Comparison of ENCODE assay signal across 8 cellular contexts in the genomic region with DNA sequence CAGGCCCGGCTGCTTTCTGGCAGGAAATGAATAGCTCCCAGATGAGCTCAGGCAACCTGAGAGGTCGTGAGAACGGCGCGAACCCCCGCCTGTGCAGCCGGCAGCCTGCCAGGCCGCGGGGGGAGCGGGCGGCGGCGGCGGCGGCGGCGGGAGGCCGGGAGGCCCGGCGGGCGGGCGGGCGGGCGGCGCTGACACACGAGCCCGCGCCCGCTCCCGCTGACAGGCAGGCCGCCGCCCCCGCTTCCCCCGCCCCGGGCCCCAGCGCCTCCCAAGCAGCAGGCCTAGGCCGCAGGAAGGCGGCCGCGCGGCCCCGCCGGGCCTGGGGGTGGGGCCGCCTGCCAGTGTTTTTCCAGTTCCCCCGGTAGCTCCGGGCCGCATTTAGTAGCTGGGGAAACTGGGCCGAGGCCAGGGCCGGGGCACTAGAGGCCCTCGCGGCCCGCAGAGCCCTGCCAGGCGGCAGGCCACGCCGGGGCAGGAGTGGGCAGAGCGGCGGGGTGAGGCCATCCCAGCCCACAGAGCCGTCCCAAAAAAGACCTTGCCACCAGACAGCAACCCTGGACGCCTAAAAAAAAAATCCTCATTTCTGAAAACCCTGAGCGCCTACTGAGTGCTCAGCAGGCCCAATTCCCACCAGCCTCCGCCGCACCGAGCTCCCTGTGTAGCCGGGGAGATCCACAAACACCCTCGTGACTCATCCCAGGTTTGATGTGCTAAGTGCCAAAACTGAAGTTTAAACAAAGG. TPM values are rescaled to one million over a fixed set of nuclear protein-coding genes. Genes with fewer than 3 reads are reported as not detected.
DNase-seq lines count a peak whose midpoint lies in the region; ATAC-seq, FAIRE-seq and TF ChIP-seq lines count a peak whose summit lies in the region.

No MANE protein-coding gene starts in this region.

- intact Hi-C loops in testis (cut with DNase I; ENCODE audit: low total_unique reads) = loop anchor here (5.0 kb wide), 2 partner anchors 166 to 359 kb away; no protein-coding TSS in a partner anchor

- TF ChIP-seq CTCF in testis (IDR thresholded peaks at IDR 0.05) = no peak

- no peaks in the 10 kb centered on the region for H3K36me3 Mint-ChIP-seq in CD4-positive, CD25-positive, alpha-beta regulatory T cell
- H3K36me3 Mint-ChIP-seq in activated naive CD4-positive, alpha-beta T cell treated with anti-CD3 and anti-CD28 coated beads, Interleukin-2, amount 10 ng/mL, durations not matched to agents 7 days and 5 days = peaks cover 6% of the 10 kb centered on the region

- 2% methylated on average over 64 of the region's 65 CpGs for WGBS in HUES64
- WGBS in testis, 2 donors = 2 to 11% methylated on average over 11 to 32 of the region's 65 CpGs

- no peaks in the 10 kb centered on the region for H3K9me3 ChIP-seq in CD4-positive, CD25-positive, alpha-beta regulatory T cell (ENCODE audit: control insufficient read depth in 2 of 2, low read length in 2 of 2)
- H3K9me3 ChIP-seq in HUES64 (ENCODE audit: insufficient read depth, low read depth, low read length) = no peaks in the 10 kb centered on the region
- H3K9me3 ChIP-seq in neuron (ENCODE audit: low read length) = no peaks in the 10 kb centered on the region
- H3K9me3 ChIP-seq in testis = no peaks in the 10 kb centered on the region

- FAIRE-seq in RCC 7860 (lab: Jason Lieb, UNC) = no peak
- FAIRE-seq in frontal cortex (lab: Jason Lieb, UNC) = no peak

- CTCF ChIA-PET in activated naive CD4-positive, alpha-beta T cell treated with anti-CD3 and anti-CD28 coated beads, Interleukin-2, amount 10 ng/mL, durations not matched to agents 7 days and 5 days (lab: Charles Lee) = interaction anchor here (0.7 to 2.6 kb wide), 3 partner anchors 172 to 174 kb away, joined by 4 to 8 read pairs (median 5); no protein-coding TSS in a partner anchor

- H3K36me3 ChIP-seq in CD4-positive, CD25-positive, alpha-beta regulatory T cell (ENCODE audit: control insufficient read depth, insufficient read depth, low read length) = no peaks in the 10 kb centered on the region
- H3K36me3 ChIP-seq in HUES64 (ENCODE audit: insufficient read depth, low read length) = peaks cover 6% of the 10 kb centered on the region; the same call in 1 of the 2 replicates
- peaks cover 4% of the 10 kb centered on the region for H3K36me3 ChIP-seq in neuron (ENCODE audit: insufficient read depth, low read length)
- no peaks in the 10 kb centered on the region for H3K36me3 ChIP-seq in testis (ENCODE audit: low read depth, missing control alignments)

- H3K4me1 Mint-ChIP-seq in CD4-positive, CD25-positive, alpha-beta regulatory T cell = peaks cover 7 to 42% (median 23%) of the 10 kb centered on the region in 4 donors
- peaks cover 50% of the 10 kb centered on the region for H3K4me1 Mint-ChIP-seq in activated naive CD4-positive, alpha-beta T cell treated with anti-CD3 and anti-CD28 coated beads, Interleukin-2, amount 10 ng/mL, durations not matched to agents 7 days and 5 days

- peak overlapping the region; percentile 42 to 87 (median 70) for H3K4me3 Mint-ChIP-seq in CD4-positive, CD25-positive, alpha-beta regulatory T cell
- H3K4me3 Mint-ChIP-seq in activated naive CD4-positive, alpha-beta T cell treated with anti-CD3 and anti-CD28 coated beads, Interleukin-2, amount 10 ng/mL, durations not matched to agents 7 days and 5 days = peak overlapping the region; percentile 75

- H3K27me3 Mint-ChIP-seq in CD4-positive, CD25-positive, alpha-beta regulatory T cell = peaks cover 62% of the 10 kb centered on the region
- peaks cover 57% of the 10 kb centered on the region for H3K27me3 Mint-ChIP-seq in activated naive CD4-positive, alpha-beta T cell treated with anti-CD3 and anti-CD28 coated beads, Interleukin-2, amount 10 ng/mL, durations not matched to agents 7 days and 5 days

- no peaks in the 10 kb centered on the region for H3K9me3 Mint-ChIP-seq in CD4-positive, CD25-positive, alpha-beta regulatory T cell
- no peaks in the 10 kb centered on the region for H3K9me3 Mint-ChIP-seq in activated naive CD4-positive, alpha-beta T cell treated with anti-CD3 and anti-CD28 coated beads, Interleukin-2, amount 10 ng/mL, durations not matched to agents 7 days and 5 days

- no peak for TF ChIP-seq POLR2A in testis (IDR thresholded peaks at IDR 0.05)

- peaks cover 26% of the 10 kb centered on the region for H3K4me1 ChIP-seq in CD4-positive, CD25-positive, alpha-beta regulatory T cell (ENCODE audit: control insufficient read depth, insufficient read depth, low read length, poor library complexity, severe bottlenecking)
- H3K4me1 ChIP-seq in HUES64 (ENCODE audit: insufficient read depth, low read length) (peaks cover 36% of the 10 kb centered on the region), neuron (ENCODE audit: insufficient read depth, low read length) (peaks cover 47% of the 10 kb centered on the region), testis (peaks cover 36% of the 10 kb centered on the region)

- H3K9ac ChIP-seq in HUES64 (ENCODE audit: low read depth, low read length) = peak overlapping the region; percentile 79

- H3K27me3 ChIP-seq in CD4-positive, CD25-positive, alpha-beta regulatory T cell (ENCODE audit: control insufficient read depth, insufficient read depth, low read length) = peaks cover 11% of the 10 kb centered on the region
- H3K27me3 ChIP-seq in HUES64 (ENCODE audit: insufficient read depth, low read length) (peaks cover 19% of the 10 kb centered on the region), neuron (ENCODE audit: insufficient read depth, low read length) (no peaks in the 10 kb centered on the region), testis (no peaks in the 10 kb centered on the region)

- peak; percentile 32 to 79 (median 42) for DNase-seq in CD4-positive, CD25-positive, alpha-beta regulatory T cell
- peak; percentile 91 for DNase-seq in RCC 7860 (ENCODE audit: low spot score)
- DNase-seq in activated naive CD4-positive, alpha-beta T cell treated with anti-CD3 and anti-CD28 coated beads, Interleukin-2, amount 10 ng/mL, durations not matched to agents 7 days and 5 days = peak; percentile 74
- peak; percentile 86 to 88 for DNase-seq in frontal cortex (ENCODE audit: low spot score in 2 of 2)
- DNase-seq in testis = peak; percentile 92

- peak; percentile 53 to 64 for ATAC-seq in CD4-positive, CD25-positive, alpha-beta regulatory T cell (ENCODE audit: low read depth in 2 of 2)
- ATAC-seq in GM19468 (IDR thresholded peaks at IDR 0.05; ENCODE audit: extremely low read depth, unreplicated experiment) = peak; percentile 35

- no peak overlapping the region for H2AFZ ChIP-seq in neuron (ENCODE audit: low read depth, low read length)

- no peak overlapping the region for H3K27ac ChIP-seq in CD4-positive, CD25-positive, alpha-beta regulatory T cell (ENCODE audit: insufficient read depth, low read length, poor library complexity, severe bottlenecking)
- H3K27ac ChIP-seq in HUES64 (ENCODE audit: low read depth, low read length) (peak overlapping the region; percentile 100), testis (peak overlapping the region; percentile 75 to 84)

- peak overlapping the region; percentile 7 to 83 (median 78) for H3K27ac Mint-ChIP-seq in CD4-positive, CD25-positive, alpha-beta regulatory T cell
- H3K27ac Mint-ChIP-seq in activated naive CD4-positive, alpha-beta T cell treated with anti-CD3 and anti-CD28 coated beads, Interleukin-2, amount 10 ng/mL, durations not matched to agents 7 days and 5 days = peak overlapping the region; percentile 87

- no peak overlapping the region for H3K4me3 ChIP-seq in CD4-positive, CD25-positive, alpha-beta regulatory T cell (ENCODE audit: low read depth, low read length)
- peak overlapping the region; percentile 51 for H3K4me3 ChIP-seq in HUES64 (ENCODE audit: low read length)
- H3K4me3 ChIP-seq in neuron (ENCODE audit: low read length) = peak overlapping the region; percentile 47
- H3K4me3 ChIP-seq in testis = peak overlapping the region; percentile 37 to 42

RNA-seq across cellular contexts. Expression of a gene that starts 5.6 kb away (rescaled TPM):
- 10.5 TPM for total RNA-seq in CD4-positive, CD25-positive, alpha-beta regulatory T cell
- under 1 TPM in 2 of 4 donors, not detected in 2; 0.17 to 0.71 TPM for polyA plus RNA-seq in CD4-positive, CD25-positive, alpha-beta regulatory T cell
- 22.4 TPM for polyA plus RNA-seq in HUES64 (2013, experiment 1 of 2)
- polyA plus RNA-seq in HUES64 (2013, experiment 2 of 2) = 26.6 TPM
- total RNA-seq in frontal cortex (14.7 TPM), testis (10 to 100 TPM; 38.9 to 41.1 TPM)
- polyA plus RNA-seq in testis (ENCODE audit: insufficient read depth, low read depth, low replicate concordance) = 17.5 TPM

Comparison
In these comparisons a context has a peak if more than half of its experiments do, and no peak if none do; other contexts are left out.
1. DNase-seq: peak in every context shown above with its lines; median percentile 92 in testis; 91 in RCC 7860; 87 in frontal cortex; 74 in activated naive CD4-positive, alpha-beta T cell treated with anti-CD3 and anti-CD28 coated beads, Interleukin-2, amount 10 ng/mL, durations not matched to agents 7 days and 5 days; 42 in CD4-positive, CD25-positive, alpha-beta regulatory T cell.